Comparison of ENCODE assay signal across 16 cellular contexts in the genomic region with DNA sequence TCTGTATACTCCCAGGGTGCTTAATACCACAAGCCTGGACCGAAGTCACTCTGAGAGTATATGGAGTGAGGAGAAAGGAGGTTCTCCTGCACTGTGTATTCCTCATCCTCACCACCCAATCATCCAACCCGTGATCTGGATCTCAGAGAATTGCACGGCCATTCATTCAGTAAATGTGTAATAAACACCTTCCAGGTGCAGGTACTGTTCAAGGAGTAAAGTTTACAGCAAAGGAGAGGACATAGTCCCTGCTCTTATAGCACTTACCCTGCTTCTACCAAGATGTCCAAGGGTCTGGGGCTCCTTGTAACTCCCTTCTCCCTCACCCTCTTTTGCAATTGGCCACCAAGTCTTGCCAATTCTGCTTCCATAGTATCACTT.
DNase-seq lines count a peak whose midpoint lies in the region; ATAC-seq and TF ChIP-seq lines count a peak whose summit lies in the region.
"Had no signal": no experiment of that assay in that cellular context is flagged by ENCODE, and none has a peak within 500 bp of the region (broad histone marks: within the 10 kb centered on the region; RNA-seq: fewer than 3 reads in every experiment).

No MANE protein-coding gene starts in this region.

- TF ChIP-seq EP300 in transverse colon (IDR thresholded peaks at IDR 0.05; ENCODE audit: low read depth) = no peak

- H3K27me3 ChIP-seq in transverse colon = no peaks in the 10 kb centered on the region
- H3K27me3 ChIP-seq: heart right ventricle, right atrium auricular region had no signal

- POLR2A ChIA-PET in activated naive CD8-positive, alpha-beta T cell treated with anti-CD3 and anti-CD28 coated beads, Interleukin-2, amount 10 ng/mL, durations not matched to agents 7 days and 5 days (lab: Charles Lee) = interaction anchor here (1.0 to 1.3 kb wide), 5 partner anchors 17 to 141 kb away, joined by 3 to 7 read pairs (median 3); partner anchors contain the start of gene JUN

- H3K27me3 Mint-ChIP-seq in activated naive CD8-positive, alpha-beta T cell treated with anti-CD3 and anti-CD28 coated beads, Interleukin-2, amount 10 ng/mL, durations not matched to agents 7 days and 5 days = no peaks in the 10 kb centered on the region
- no peaks in the 10 kb centered on the region for H3K27me3 Mint-ChIP-seq in activated T-cell treated with anti-CD3 and anti-CD28 coated beads, Interleukin-2, amount 50 U/mL, for 4 hours (ENCODE audit: low read depth)
- H3K27me3 Mint-ChIP-seq: activated naive CD4-positive, alpha-beta T cell treated with anti-CD3 and anti-CD28 coated beads, Interleukin-2, amount 50 U/mL, for 24 hours; brain had no signal

- in situ Hi-C loops in transverse colon (cut with MboI; ENCODE audit: low pct_ligation_motif_present in 1 of 4, low pct_unique_long_range_greater_than_20kb in 1 of 4, low sequenced_read_pairs in 3 of 4) = loop anchor here in 1 of 4 donors (25.0 kb wide), 1 partner anchor 364 kb away; the partner anchor contains the start of gene FGGY

- no peaks in the 10 kb centered on the region for H3K36me3 ChIP-seq in mucosa of descending colon (ENCODE audit: low read depth)
- no peaks in the 10 kb centered on the region for H3K36me3 ChIP-seq in transverse colon
- H3K36me3 ChIP-seq: HAP-1, heart right ventricle, right atrium auricular region had no signal

- H3K4me3 ChIP-seq in mucosa of descending colon = no peak overlapping the region
- H3K4me3 ChIP-seq in transverse colon = no peak overlapping the region
- H3K4me3 ChIP-seq: HAP-1, heart right ventricle, right atrium auricular region had no signal

- H3K9me3 ChIP-seq in mucosa of descending colon (no peaks in the 10 kb centered on the region), transverse colon (no peaks in the 10 kb centered on the region)
- H3K9me3 ChIP-seq: HAP-1, heart right ventricle, right atrium auricular region had no signal

- 34 to 62% methylated on average over 3 of the region's 3 CpGs for WGBS in transverse colon (ENCODE audit: low coverage in 1 of 2), 2 donors

- H3K4me1 Mint-ChIP-seq in activated naive CD8-positive, alpha-beta T cell treated with anti-CD3 and anti-CD28 coated beads, Interleukin-2, amount 10 ng/mL, durations not matched to agents 7 days and 5 days = peaks cover 35% of the 10 kb centered on the region
- H3K4me1 Mint-ChIP-seq in activated T-cell treated with anti-CD3 and anti-CD28 coated beads, Interleukin-2, amount 50 U/mL, for 4 hours (ENCODE audit: low read depth) = peaks cover 16% of the 10 kb centered on the region

- no peaks in the 10 kb centered on the region for H3K9me3 Mint-ChIP-seq in activated naive CD8-positive, alpha-beta T cell treated with anti-CD3 and anti-CD28 coated beads, Interleukin-2, amount 10 ng/mL, durations not matched to agents 7 days and 5 days
- no peaks in the 10 kb centered on the region for H3K9me3 Mint-ChIP-seq in activated T-cell treated with anti-CD3 and anti-CD28 coated beads, Interleukin-2, amount 50 U/mL, for 4 hours
- H3K9me3 Mint-ChIP-seq: activated naive CD4-positive, alpha-beta T cell treated with anti-CD3 and anti-CD28 coated beads, Interleukin-2, amount 50 U/mL, for 24 hours; brain had no signal

- H3K4me3 Mint-ChIP-seq in activated naive CD8-positive, alpha-beta T cell treated with anti-CD3 and anti-CD28 coated beads, Interleukin-2, amount 10 ng/mL, durations not matched to agents 7 days and 5 days = peak overlapping the region; percentile 51
- no peak overlapping the region for H3K4me3 Mint-ChIP-seq in activated T-cell treated with anti-CD3 and anti-CD28 coated beads, Interleukin-2, amount 50 U/mL, for 4 hours
- H3K4me3 Mint-ChIP-seq: activated naive CD4-positive, alpha-beta T cell treated with anti-CD3 and anti-CD28 coated beads, Interleukin-2, amount 50 U/mL, for 24 hours; brain had no signal

- no peak for TF ChIP-seq CTCF in mucosa of descending colon (IDR thresholded peaks at IDR 0.05)
- TF ChIP-seq CTCF in transverse colon (IDR thresholded peaks at IDR 0.05) = no peak

- no peak for DNase-seq in Right ventricle myocardium superior
- no peak for DNase-seq in left cardiac atrium
- no peak for DNase-seq in activated naive CD8-positive, alpha-beta T cell treated with anti-CD3 and anti-CD28 coated beads, Interleukin-2, amount 10 ng/mL, durations not matched to agents 7 days and 5 days
- no peak for DNase-seq in mucosa of descending colon
- DNase-seq in transverse colon = no peak
- DNase-seq in NCI-H1092 treated with DMSO at 0.1 percent for 48 hours (lab: John Stamatoyannopoulos, UW) = no peak
- DNase-seq in activated T-cell treated with anti-CD3 and anti-CD28 coated beads, Interleukin-2, amount 50 U/mL, for 4 hours = no peak
- DNase-seq: heart right ventricle; Kasumi-1; NCI-H1436; NK-92 treated with Interleukin-12 subunit alpha and Interleukin-12 subunit beta, amount 100 ng/mL, for 24 hours had no signal

- peak; percentile 14 for ATAC-seq in Right ventricle myocardium superior (ENCODE audit: poor library complexity)
- no peak for ATAC-seq in left cardiac atrium
- ATAC-seq in activated naive CD8-positive, alpha-beta T cell treated with anti-CD3 and anti-CD28 coated beads, Interleukin-2, amount 10 ng/mL, durations not matched to agents 7 days and 5 days (ENCODE audit: low read depth) = no peak
- peak; percentile 72 for ATAC-seq in mucosa of descending colon
- ATAC-seq in HG03565 (IDR thresholded peaks at IDR 0.05; ENCODE audit: unreplicated experiment) = no peak
- no peak for ATAC-seq in activated T-cell treated with anti-CD3 and anti-CD28 coated beads, Interleukin-2, amount 50 U/mL, for 4 hours

- intact Hi-C loops in Right ventricle myocardium superior (cut with DNase I) (no loop called here), left cardiac atrium (cut with DNase I) (no loop called here), mucosa of descending colon (cut with DNase I, micrococcal nuclease) (no loop called here), transverse colon (cut with DNase I; ENCODE audit: low total_unique reads) (no loop called here)

- peak overlapping the region; percentile 87 for H3K27ac Mint-ChIP-seq in activated naive CD8-positive, alpha-beta T cell treated with anti-CD3 and anti-CD28 coated beads, Interleukin-2, amount 10 ng/mL, durations not matched to agents 7 days and 5 days
- H3K27ac Mint-ChIP-seq: activated naive CD4-positive, alpha-beta T cell treated with anti-CD3 and anti-CD28 coated beads, Interleukin-2, amount 50 U/mL, for 24 hours had no signal

- H3K4me1 ChIP-seq in mucosa of descending colon (ENCODE audit: low read depth) (peaks cover 17% of the 10 kb centered on the region), transverse colon (peaks cover 17 to 44% (median 24%) of the 10 kb centered on the region in 4 donors)
- H3K4me1 ChIP-seq: HAP-1 had no signal

- H3K36me3 Mint-ChIP-seq in activated naive CD8-positive, alpha-beta T cell treated with anti-CD3 and anti-CD28 coated beads, Interleukin-2, amount 10 ng/mL, durations not matched to agents 7 days and 5 days = no peaks in the 10 kb centered on the region
- no peaks in the 10 kb centered on the region for H3K36me3 Mint-ChIP-seq in activated T-cell treated with anti-CD3 and anti-CD28 coated beads, Interleukin-2, amount 50 U/mL, for 4 hours (ENCODE audit: insufficient read depth)
- H3K36me3 Mint-ChIP-seq: activated naive CD4-positive, alpha-beta T cell treated with anti-CD3 and anti-CD28 coated beads, Interleukin-2, amount 50 U/mL, for 24 hours; brain had no signal

- peak overlapping the region; percentile 62 to 82 (median 81) for H3K27ac ChIP-seq in transverse colon
- H3K27ac ChIP-seq: right atrium auricular region had no signal

- TF ChIP-seq POLR2A in transverse colon (IDR thresholded peaks at IDR 0.05) = no peak

Comparison
In these comparisons a context has a peak if more than half of its experiments do, and no peak if none do; other contexts are left out.
1. ATAC-seq: peak in Right ventricle myocardium superior (single experiment) and mucosa of descending colon (single experiment); none in left cardiac atrium (0 of 2), activated naive CD8-positive, alpha-beta T cell treated with anti-CD3 and anti-CD28 coated beads, Interleukin-2, amount 10 ng/mL, durations not matched to agents 7 days and 5 days (single experiment), HG03565 (single experiment) and activated T-cell treated with anti-CD3 and anti-CD28 coated beads, Interleukin-2, amount 50 U/mL, for 4 hours (0 of 2).